In the genomic region with DNA sequence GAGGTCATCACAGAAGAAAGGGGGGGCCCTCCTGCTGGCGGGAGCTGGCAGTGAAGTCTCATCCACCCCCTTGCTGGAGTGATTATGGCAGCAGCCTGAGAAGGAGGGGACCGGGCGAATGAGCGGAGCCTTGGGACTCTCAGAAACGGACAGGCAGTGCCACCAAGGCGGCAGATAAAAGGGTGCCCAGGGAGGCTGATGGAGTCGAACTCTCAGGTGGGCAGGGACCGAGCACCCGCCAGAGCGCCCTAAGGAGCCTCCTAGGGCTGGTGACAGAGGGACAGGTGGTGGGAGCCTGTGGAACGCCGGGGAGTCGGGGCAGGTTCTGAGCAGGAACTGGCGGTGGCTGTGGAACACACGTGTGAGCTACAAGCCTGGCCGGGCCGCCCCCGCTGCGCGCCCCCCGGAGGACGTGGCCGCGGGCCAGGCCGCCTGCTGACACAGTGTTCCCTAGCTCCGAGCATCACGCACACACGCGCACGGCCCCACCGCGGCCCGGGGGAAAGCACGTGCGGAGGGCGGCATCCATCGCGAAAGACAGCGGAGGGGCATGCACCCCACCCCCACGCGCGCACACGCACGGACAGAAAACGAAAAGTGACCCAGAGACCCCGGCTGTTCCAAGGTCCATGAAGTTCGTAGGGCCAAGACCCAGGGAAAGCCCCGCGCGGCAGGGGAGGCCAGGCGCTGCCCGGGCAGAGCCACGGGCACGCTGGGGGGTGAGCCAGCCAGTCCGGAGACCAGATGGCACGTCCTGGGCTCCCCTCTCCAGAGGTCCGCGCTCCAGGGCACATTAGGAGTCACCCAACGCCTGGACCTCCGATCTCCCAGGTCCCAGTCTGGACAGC, we compare ENCODE assay signal across 1 cellular context.
A peak's percentile ranks its signal among the peaks of the same experiment; 100 is the strongest.
TF ChIP-seq lines count a peak whose summit lies in the region.

No MANE protein-coding gene starts in this region.

TF ChIP-seq in SK-N-SH, 30 proteins besides CTCF, POLR2A, EP300 and RAD21 (continued from another document):
- TF ChIP-seq FOXM1 (IDR thresholded peaks at IDR 0.05; ENCODE audit: low read depth) (no peak), EZH2phosphoT487 (IDR thresholded peaks at IDR 0.05; ENCODE audit: borderline replicate concordance, low read depth) (no peak), JUND (IDR thresholded peaks at IDR 0.05) (no peak), TCF12 (IDR thresholded peaks at IDR 0.05) (no peak), POLR2AphosphoS5 (IDR thresholded peaks at IDR 0.05; ENCODE audit: low read depth, low read length) (no peak), SIN3A (IDR thresholded peaks at IDR 0.05; ENCODE audit: borderline replicate concordance, low read depth, low read length) (no peak), NFIC (IDR thresholded peaks at IDR 0.05; ENCODE audit: borderline replicate concordance) (no peak; the same call in 1 of the 2 replicates), MXI1 (IDR thresholded peaks at IDR 0.05; ENCODE audit: low read depth, low read length) (peak; percentile 90)
- TF ChIP-seq, protein P1, sequence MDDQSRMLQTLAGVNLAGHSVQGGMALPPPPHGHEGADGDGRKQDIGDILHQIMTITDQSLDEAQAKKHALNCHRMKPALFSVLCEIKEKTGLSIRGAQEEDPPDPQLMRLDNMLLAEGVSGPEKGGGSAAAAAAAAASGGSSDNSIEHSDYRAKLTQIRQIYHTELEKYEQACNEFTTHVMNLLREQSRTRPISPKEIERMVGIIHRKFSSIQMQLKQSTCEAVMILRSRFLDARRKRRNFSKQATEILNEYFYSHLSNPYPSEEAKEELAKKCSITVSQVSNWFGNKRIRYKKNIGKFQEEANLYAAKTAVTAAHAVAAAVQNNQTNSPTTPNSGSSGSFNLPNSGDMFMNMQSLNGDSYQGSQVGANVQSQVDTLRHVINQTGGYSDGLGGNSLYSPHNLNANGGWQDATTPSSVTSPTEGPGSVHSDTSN (IDR thresholded peaks at IDR 0.05): no peak
- TF ChIP-seq, protein P2, sequence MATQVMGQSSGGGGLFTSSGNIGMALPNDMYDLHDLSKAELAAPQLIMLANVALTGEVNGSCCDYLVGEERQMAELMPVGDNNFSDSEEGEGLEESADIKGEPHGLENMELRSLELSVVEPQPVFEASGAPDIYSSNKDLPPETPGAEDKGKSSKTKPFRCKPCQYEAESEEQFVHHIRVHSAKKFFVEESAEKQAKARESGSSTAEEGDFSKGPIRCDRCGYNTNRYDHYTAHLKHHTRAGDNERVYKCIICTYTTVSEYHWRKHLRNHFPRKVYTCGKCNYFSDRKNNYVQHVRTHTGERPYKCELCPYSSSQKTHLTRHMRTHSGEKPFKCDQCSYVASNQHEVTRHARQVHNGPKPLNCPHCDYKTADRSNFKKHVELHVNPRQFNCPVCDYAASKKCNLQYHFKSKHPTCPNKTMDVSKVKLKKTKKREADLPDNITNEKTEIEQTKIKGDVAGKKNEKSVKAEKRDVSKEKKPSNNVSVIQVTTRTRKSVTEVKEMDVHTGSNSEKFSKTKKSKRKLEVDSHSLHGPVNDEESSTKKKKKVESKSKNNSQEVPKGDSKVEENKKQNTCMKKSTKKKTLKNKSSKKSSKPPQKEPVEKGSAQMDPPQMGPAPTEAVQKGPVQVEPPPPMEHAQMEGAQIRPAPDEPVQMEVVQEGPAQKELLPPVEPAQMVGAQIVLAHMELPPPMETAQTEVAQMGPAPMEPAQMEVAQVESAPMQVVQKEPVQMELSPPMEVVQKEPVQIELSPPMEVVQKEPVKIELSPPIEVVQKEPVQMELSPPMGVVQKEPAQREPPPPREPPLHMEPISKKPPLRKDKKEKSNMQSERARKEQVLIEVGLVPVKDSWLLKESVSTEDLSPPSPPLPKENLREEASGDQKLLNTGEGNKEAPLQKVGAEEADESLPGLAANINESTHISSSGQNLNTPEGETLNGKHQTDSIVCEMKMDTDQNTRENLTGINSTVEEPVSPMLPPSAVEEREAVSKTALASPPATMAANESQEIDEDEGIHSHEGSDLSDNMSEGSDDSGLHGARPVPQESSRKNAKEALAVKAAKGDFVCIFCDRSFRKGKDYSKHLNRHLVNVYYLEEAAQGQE (IDR thresholded peaks at IDR 0.05; ENCODE audit: low read depth, low read length): 0 out of 2 replicates have a peak, but pooled peaks have one; percentile 6
- TF ChIP-seq, protein P3, sequence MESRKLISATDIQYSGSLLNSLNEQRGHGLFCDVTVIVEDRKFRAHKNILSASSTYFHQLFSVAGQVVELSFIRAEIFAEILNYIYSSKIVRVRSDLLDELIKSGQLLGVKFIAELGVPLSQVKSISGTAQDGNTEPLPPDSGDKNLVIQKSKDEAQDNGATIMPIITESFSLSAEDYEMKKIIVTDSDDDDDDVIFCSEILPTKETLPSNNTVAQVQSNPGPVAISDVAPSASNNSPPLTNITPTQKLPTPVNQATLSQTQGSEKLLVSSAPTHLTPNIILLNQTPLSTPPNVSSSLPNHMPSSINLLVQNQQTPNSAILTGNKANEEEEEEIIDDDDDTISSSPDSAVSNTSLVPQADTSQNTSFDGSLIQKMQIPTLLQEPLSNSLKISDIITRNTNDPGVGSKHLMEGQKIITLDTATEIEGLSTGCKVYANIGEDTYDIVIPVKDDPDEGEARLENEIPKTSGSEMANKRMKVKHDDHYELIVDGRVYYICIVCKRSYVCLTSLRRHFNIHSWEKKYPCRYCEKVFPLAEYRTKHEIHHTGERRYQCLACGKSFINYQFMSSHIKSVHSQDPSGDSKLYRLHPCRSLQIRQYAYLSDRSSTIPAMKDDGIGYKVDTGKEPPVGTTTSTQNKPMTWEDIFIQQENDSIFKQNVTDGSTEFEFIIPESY (IDR thresholded peaks at IDR 0.05; ENCODE audit: borderline replicate concordance, low read depth): no peak
TF ChIP-seq in SK-N-SH: peak in this region for 4.
